Comparison of ENCODE assay signal across 18 cellular contexts in the genomic region with DNA sequence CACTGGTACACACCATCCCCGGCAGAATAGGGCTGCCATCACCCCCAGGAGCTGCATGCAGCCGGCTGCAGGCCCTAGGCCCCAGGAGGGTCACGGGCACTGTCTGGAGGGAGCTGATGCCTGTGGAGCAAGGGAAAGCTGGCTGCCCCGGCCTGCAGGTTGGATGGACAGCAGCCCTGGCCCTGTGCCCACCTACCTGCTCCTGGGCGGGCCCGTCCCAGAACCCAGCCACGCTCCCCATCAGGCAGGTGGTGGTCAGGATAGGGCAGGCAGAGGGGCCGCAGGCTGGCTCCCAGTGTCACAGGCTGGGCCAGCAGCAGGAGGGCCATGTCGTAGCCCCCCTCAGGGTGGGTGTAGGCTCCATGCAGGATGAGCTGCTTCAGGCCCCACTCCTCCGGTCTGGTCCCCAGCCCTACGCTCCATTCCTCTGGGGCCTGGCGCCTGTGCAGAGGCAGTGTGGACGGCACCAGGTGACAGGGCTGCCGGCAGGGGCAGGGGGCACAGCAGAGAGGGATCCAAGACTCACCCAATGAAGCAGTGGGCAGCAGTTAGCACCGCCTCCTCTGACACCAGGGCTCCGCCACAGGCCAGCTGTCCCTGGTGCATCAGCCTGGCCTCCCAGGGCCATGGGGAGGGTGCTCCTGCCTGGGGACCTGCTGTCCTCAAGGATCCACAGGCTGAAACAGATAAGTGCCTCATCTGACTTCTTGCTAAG. TPM values are rescaled to one million over a fixed set of nuclear protein-coding genes. Genes with fewer than 3 reads are reported as not detected.
A peak's percentile ranks its signal among the peaks of the same experiment; 100 is the strongest.
DNase-seq lines count a peak whose midpoint lies in the region; FAIRE-seq and TF ChIP-seq lines count a peak whose summit lies in the region.
"Had no signal": no experiment of that assay in that cellular context is flagged by ENCODE, and none has a peak within 500 bp of the region (broad histone marks: within the 10 kb centered on the region; RNA-seq: fewer than 3 reads in every experiment).

No MANE protein-coding gene starts in this region.

- H3K4me3 ChIP-seq in BLaER1 (no peak overlapping the region), keratinocyte (ENCODE audit: control insufficient read depth in 2 of 3, extremely low read depth in 1 of 3, insufficient read depth in 2 of 3, low read depth in 1 of 3, low read length in 3 of 3) (no peak overlapping the region)
- H3K4me3 ChIP-seq: Peyer's patch had no signal

- peaks cover 2% of the 10 kb centered on the region for H3K4me1 Mint-ChIP-seq in osteocyte (ENCODE audit: unreplicated experiment)

- no peaks in the 10 kb centered on the region for H3K9me3 ChIP-seq in BLaER1
- H3K9me3 ChIP-seq in keratinocyte (ENCODE audit: control insufficient read depth, low read depth, low read length) = no peaks in the 10 kb centered on the region
- H3K9me3 ChIP-seq: Peyer's patch had no signal

- H3K79me2 ChIP-seq in keratinocyte (ENCODE audit: control insufficient read depth, insufficient read depth, low read length) = peaks cover 19% of the 10 kb centered on the region

- H3K4me1 ChIP-seq in BLaER1 (no peaks in the 10 kb centered on the region), keratinocyte (ENCODE audit: control insufficient read depth, extremely low read depth, insufficient read depth, low read length) (peaks cover 9% of the 10 kb centered on the region)

- H3K27me3 ChIP-seq in BLaER1 (no peaks in the 10 kb centered on the region), keratinocyte (ENCODE audit: control insufficient read depth, extremely low read depth, insufficient read depth, low read length) (no peaks in the 10 kb centered on the region)
- H3K27me3 ChIP-seq: Peyer's patch had no signal

- dilution Hi-C loops in keratinocyte (cut with MboI; ENCODE audit: extremely low pct_ligation_motif_present, low sequenced_read_pairs) = no loop called here

- peaks cover 8% of the 10 kb centered on the region for H3K36me3 Mint-ChIP-seq in osteocyte (ENCODE audit: unreplicated experiment)

- FAIRE-seq in keratinocyte (lab: Jason Lieb, UNC) = no peak

- no peak overlapping the region for H3K4me2 ChIP-seq in BLaER1
- H3K4me2 ChIP-seq in keratinocyte (ENCODE audit: control insufficient read depth, extremely low read depth, insufficient read depth, low read depth, low read length) = no peak overlapping the region

- no peak overlapping the region for H2AFZ ChIP-seq in keratinocyte (ENCODE audit: control insufficient read depth, low read length)

- H3K27ac ChIP-seq in BLaER1 (peak overlapping the region; percentile 22; the same call in 1 of the 2 replicates), RWPE1 (peak overlapping the region; percentile 67), keratinocyte (ENCODE audit: control insufficient read depth, insufficient read depth, low read length) (peak overlapping the region; percentile 39)
- H3K27ac ChIP-seq: HL-60, Peyer's patch had no signal

- H3K9ac ChIP-seq in BLaER1 = no peak overlapping the region
- no peak overlapping the region for H3K9ac ChIP-seq in keratinocyte (ENCODE audit: control insufficient read depth, extremely low read depth, insufficient read depth, low read length)

- DNase-seq in RWPE1 (ENCODE audit: low spot score) (no peak), keratinocyte (ENCODE audit: low read depth, low spot score) (no peak), putamen (ENCODE audit: low spot score) (no peak), osteocyte (ENCODE audit: extremely low spot score, unreplicated experiment) (no peak), nucleus accumbens (lab: John Stamatoyannopoulos, UW) (no peak)
- DNase-seq: activated B cell treated with CpG ODN at 0.5 μM for 24 hours; activated CD8-positive, alpha-beta memory T cell treated with anti-CD3 and anti-CD28 coated beads for 24 hours; central memory CD4-positive, alpha-beta T cell; effector memory CD4-positive, alpha-beta T cell; hypothalamus; KBM-7; NCI-H1105; stimulated activated CD4-positive, alpha-beta T cell treated with anti-CD3 and anti-CD28 coated beads, Interleukin-2, amount 100 ng/mL, for 48 hours; T-helper 1 cell had no signal

- no peak overlapping the region for H3K4me3 Mint-ChIP-seq in osteocyte (ENCODE audit: unreplicated experiment)
- H3K4me3 Mint-ChIP-seq: activated B cell treated with CpG ODN at 0.5 μM for 24 hours; activated T-helper 1 cell treated with anti-CD3 and anti-CD28 coated beads, Interleukin-12 subunit alpha, Interleukin-12 subunit beta, Interleukin-2, Interleukin-4 antibody, amounts not matched to agents 30 ng/mL and 10 ng/mL and 1 ng/mL, durations not matched to agents 14 hours and 24 hours and 36 hours had no signal

- POLR2A ChIA-PET in RWPE1 (lab: Yijun Ruan, JAX; ENCODE audit: low non-redundant PET) = interaction anchor here (1.1 kb wide), 1 partner anchor 11 kb away, joined by 3 read pairs; a partner anchor contains a TSS

- H3K36me3 ChIP-seq in BLaER1 = peaks cover 100% of the 10 kb centered on the region
- peaks cover 11 to 15% of the 10 kb centered on the region in 2 experiments for H3K36me3 ChIP-seq in keratinocyte (ENCODE audit: control insufficient read depth in 2 of 2, extremely low read depth in 1 of 2, insufficient read depth in 2 of 2, low read length in 2 of 2)

- CTCF ChIA-PET in RWPE1 (lab: Yijun Ruan, JAX) = no interaction called here

- TF ChIP-seq CTCF in RWPE1 (conservative IDR thresholded peaks at IDR 0.05; ENCODE audit: low read depth) = no peak
- TF ChIP-seq CTCF in keratinocyte (optimal IDR thresholded peaks at IDR 0.05 in 1 of 3, IDR thresholded peaks at IDR 0.05 in 1 of 3, conservative IDR thresholded peaks at IDR 0.05 in 1 of 3; ENCODE audit: extremely low read depth in 1 of 3, insufficient read depth in 2 of 3, low read length in 3 of 3) = no peak
- TF ChIP-seq CTCF in osteocyte (IDR thresholded peaks at IDR 0.05) = no peak

- H3K9me1 ChIP-seq in keratinocyte (ENCODE audit: control insufficient read depth, extremely low read depth, insufficient read depth, low read length) = no peaks in the 10 kb centered on the region

- no peaks in the 10 kb centered on the region for H3K9me3 Mint-ChIP-seq in osteocyte (ENCODE audit: unreplicated experiment)
- H3K9me3 Mint-ChIP-seq: activated B cell treated with CpG ODN at 0.5 μM for 24 hours; activated T-helper 1 cell treated with anti-CD3 and anti-CD28 coated beads, Interleukin-12 subunit alpha, Interleukin-12 subunit beta, Interleukin-2, Interleukin-4 antibody, amounts not matched to agents 30 ng/mL and 10 ng/mL and 1 ng/mL, durations not matched to agents 14 hours and 24 hours and 36 hours had no signal

- H4K20me1 ChIP-seq in BLaER1 = peaks cover 94% of the 10 kb centered on the region
- no peaks in the 10 kb centered on the region for H4K20me1 ChIP-seq in keratinocyte (ENCODE audit: control insufficient read depth, extremely low read depth, insufficient read depth, low read length)

- H3K27me3 Mint-ChIP-seq in osteocyte (ENCODE audit: unreplicated experiment) = no peaks in the 10 kb centered on the region
- H3K27me3 Mint-ChIP-seq: activated B cell treated with CpG ODN at 0.5 μM for 24 hours had no signal

- no peak overlapping the region for H3K27ac Mint-ChIP-seq in osteocyte (ENCODE audit: unreplicated experiment)
- H3K27ac Mint-ChIP-seq: activated B cell treated with CpG ODN at 0.5 μM for 24 hours; activated T-helper 1 cell treated with anti-CD3 and anti-CD28 coated beads, Interleukin-12 subunit alpha, Interleukin-12 subunit beta, Interleukin-2, Interleukin-4 antibody, amounts not matched to agents 30 ng/mL and 10 ng/mL and 1 ng/mL, durations not matched to agents 14 hours and 24 hours and 36 hours had no signal

RNA-seq across cellular contexts. Expression of a gene that starts 4.0 kb away (rescaled TPM):
- polyA plus RNA-seq in keratinocyte = 0.50 to 1.2 TPM (median 0.97 TPM) in 3 replicates
- polyA plus RNA-seq in keratinocyte (2011; ENCODE audit: low read depth) = 0.15 TPM
- 0.06 and 0.30 TPM in 2 replicates for polyA plus RNA-seq in keratinocyte (2011; cell fraction: cytosol; rRNA removed)
- 6.4 and 8.1 TPM in 2 replicates for polyA plus RNA-seq in keratinocyte (2011; cell fraction: nucleus; rRNA removed)
- polyA plus RNA-seq in keratinocyte (2012; ENCODE audit: low replicate concordance) = 0.29 and 0.71 TPM in 2 replicates
- polyA minus RNA-seq in keratinocyte = 0.90 to 1.2 TPM (median 0.92 TPM) in 3 replicates
- polyA minus RNA-seq in keratinocyte (2011; cell fraction: cytosol; rRNA and poly(A)+ RNA removed) = not detected
- 0.95 and 1.2 TPM in 2 replicates for polyA minus RNA-seq in keratinocyte (2011; cell fraction: nucleus; rRNA and poly(A)+ RNA removed)
- 2.8 and 3.2 TPM in 2 replicates for total RNA-seq in osteocyte

RNA-seq across cellular contexts. Expression of a gene that starts 9.9 kb away (rescaled TPM):
- polyA plus RNA-seq in keratinocyte = 73.6 to 118 TPM (median 96.1 TPM) in 3 replicates
- 4.4 TPM for polyA plus RNA-seq in keratinocyte (2011; ENCODE audit: low read depth)
- 92.3 and 99.5 TPM in 2 replicates for polyA plus RNA-seq in keratinocyte (2011; cell fraction: cytosol; rRNA removed)
- 65.3 and 73.1 TPM in 2 replicates for polyA plus RNA-seq in keratinocyte (2011; cell fraction: nucleus; rRNA removed)
- 66.2 and 66.8 TPM in 2 replicates for polyA plus RNA-seq in keratinocyte (2012; ENCODE audit: low replicate concordance)
- polyA minus RNA-seq in keratinocyte = 70.2 to 111 TPM (median 76.4 TPM) in 3 replicates
- polyA minus RNA-seq in keratinocyte (2011; cell fraction: cytosol; rRNA and poly(A)+ RNA removed) = 56.4 TPM
- polyA minus RNA-seq in keratinocyte (2011; cell fraction: nucleus; rRNA and poly(A)+ RNA removed) = 16.5 and 21.4 TPM in 2 replicates
- total RNA-seq in osteocyte = 141 and 148 TPM in 2 replicates

RNA-seq across cellular contexts. Expression of a gene that starts 10.5 kb away (rescaled TPM):
- 2.5 to 4.3 TPM (median 2.7 TPM) in 3 replicates for polyA plus RNA-seq in keratinocyte
- polyA plus RNA-seq in keratinocyte (2011; ENCODE audit: low read depth) = 2.2 TPM
- 1.6 and 2.7 TPM in 2 replicates for polyA plus RNA-seq in keratinocyte (2011; cell fraction: cytosol; rRNA removed)
- 10.6 and 15.0 TPM in 2 replicates for polyA plus RNA-seq in keratinocyte (2011; cell fraction: nucleus; rRNA removed)
- 4.9 and 5.4 TPM in 2 replicates for polyA plus RNA-seq in keratinocyte (2012; ENCODE audit: low replicate concordance)
- polyA minus RNA-seq in keratinocyte = 5.8 to 38.2 TPM (median 8.7 TPM) in 3 replicates
- polyA minus RNA-seq in keratinocyte (2011; cell fraction: cytosol; rRNA and poly(A)+ RNA removed) = 6.5 TPM
- polyA minus RNA-seq in keratinocyte (2011; cell fraction: nucleus; rRNA and poly(A)+ RNA removed) = 16.4 and 18.3 TPM in 2 replicates
- 18.4 and 22.5 TPM in 2 replicates for total RNA-seq in osteocyte

RNA-seq across cellular contexts. Expression of a gene that starts 10.7 kb away (rescaled TPM):
- polyA plus RNA-seq in keratinocyte = 5.5 to 9.4 TPM (median 8.3 TPM) in 3 replicates
- 3.1 TPM for polyA plus RNA-seq in keratinocyte (2011; ENCODE audit: low read depth)
- 5.9 and 11.3 TPM in 2 replicates for polyA plus RNA-seq in keratinocyte (2011; cell fraction: cytosol; rRNA removed)
- 7.9 and 12.8 TPM in 2 replicates for polyA plus RNA-seq in keratinocyte (2011; cell fraction: nucleus; rRNA removed)
- 4.5 and 12.3 TPM in 2 replicates for polyA plus RNA-seq in keratinocyte (2012; ENCODE audit: low replicate concordance)
- 5.4 to 9.5 TPM (median 5.5 TPM) in 3 replicates for polyA minus RNA-seq in keratinocyte
- polyA minus RNA-seq in keratinocyte (2011; cell fraction: cytosol; rRNA and poly(A)+ RNA removed) = 20.7 TPM
- 12.0 and 13.3 TPM in 2 replicates for polyA minus RNA-seq in keratinocyte (2011; cell fraction: nucleus; rRNA and poly(A)+ RNA removed)
- 13.2 and 13.5 TPM in 2 replicates for total RNA-seq in osteocyte

RNA-seq across cellular contexts. Expression of a gene that starts 23.4 kb away (rescaled TPM):
- polyA plus RNA-seq in keratinocyte = 17.2 to 35.7 TPM (median 19.9 TPM) in 3 replicates
- 6.6 TPM for polyA plus RNA-seq in keratinocyte (2011; ENCODE audit: low read depth)
- 20.0 and 36.7 TPM in 2 replicates for polyA plus RNA-seq in keratinocyte (2011; cell fraction: cytosol; rRNA removed)
- polyA plus RNA-seq in keratinocyte (2011; cell fraction: nucleus; rRNA removed) = 16.4 and 20.7 TPM in 2 replicates
- 30.4 and 38.5 TPM in 2 replicates for polyA plus RNA-seq in keratinocyte (2012; ENCODE audit: low replicate concordance)
- 15.3 to 56.4 TPM (median 16.2 TPM) in 3 replicates for polyA minus RNA-seq in keratinocyte
- polyA minus RNA-seq in keratinocyte (2011; cell fraction: cytosol; rRNA and poly(A)+ RNA removed) = 32.4 TPM
- 7.4 and 9.0 TPM in 2 replicates for polyA minus RNA-seq in keratinocyte (2011; cell fraction: nucleus; rRNA and poly(A)+ RNA removed)
- 38.8 and 39.3 TPM in 2 replicates for total RNA-seq in osteocyte
